9 cellular contexts compared by ENCODE assay signal in genomic region chr16:427295-427694, GRCh38. TPM values are rescaled to one million over a fixed set of nuclear protein-coding genes. Genes with fewer than 3 reads are reported as not detected.
DNase-seq lines count a peak whose midpoint lies in the region; ATAC-seq and TF ChIP-seq lines count a peak whose summit lies in the region.
"Had no signal": no experiment of that assay in that cellular context is flagged by ENCODE, and none has a peak within 500 bp of the region (broad histone marks: within the 10 kb centered on the region; RNA-seq: fewer than 3 reads in every experiment).

No MANE protein-coding gene starts in this region.

- H3K27ac Mint-ChIP-seq in GM23338 (no peak overlapping the region), T-cell (peak overlapping the region; percentile 34 to 69)

- in situ Hi-C loops in gastrocnemius medialis (cut with MboI; ENCODE audit: low sequenced_read_pairs in 4 of 4): no loop called here

- CTCF ChIA-PET in T-cell (lab: Charles Lee): no interaction called here

- no peaks in the 10 kb centered on the region for H3K9me3 ChIP-seq in gastrocnemius medialis

- ATAC-seq in GM23338: no peak
- ATAC-seq in T-cell (replicated peaks in 1 of 4): no peak
- ATAC-seq in gastrocnemius medialis: no peak
- ATAC-seq in HG03045 (IDR thresholded peaks at IDR 0.05; ENCODE audit: unreplicated experiment): no peak
- no peak for ATAC-seq in GM19395 (IDR thresholded peaks at IDR 0.05; ENCODE audit: unreplicated experiment)

- H3K9me3 Mint-ChIP-seq in GM23338: 0 out of 3 replicates have a peak, but pooled peaks cover 4% of the 10 kb centered on the region
- no peaks in the 10 kb centered on the region for H3K9me3 Mint-ChIP-seq in T-cell

- H4K20me1 ChIP-seq in GM23338 (replicated peaks; ENCODE audit: insufficient read depth): peaks cover 19% of the 10 kb centered on the region

- H3K4me1 ChIP-seq in GM23338 (ENCODE audit: insufficient read depth): peaks cover 8% of the 10 kb centered on the region
- peaks cover 49 to 53% of the 10 kb centered on the region in 2 donors for H3K4me1 ChIP-seq in gastrocnemius medialis

- peak overlapping the region; percentile 92 for H3K4me2 ChIP-seq in GM23338

- intact Hi-C loops in gastrocnemius medialis (cut with DNase I; ENCODE audit: low total_unique reads): no loop called here

- H3K4me3 Mint-ChIP-seq in GM23338: peak overlapping the region; percentile 77
- H3K4me3 Mint-ChIP-seq in T-cell: peak overlapping the region; percentile 73 to 81 (median 81)

- no peak for TF ChIP-seq CTCF in GM23338 (conservative IDR thresholded peaks at IDR 0.05; ENCODE audit: low read depth in 2 of 2)
- TF ChIP-seq CTCF in gastrocnemius medialis (IDR thresholded peaks at IDR 0.05 in 4 of 5, conservative IDR thresholded peaks at IDR 0.05 in 1 of 5): no peak

- H3K4me3 ChIP-seq in GM23338: peak overlapping the region; percentile 83
- H3K4me3 ChIP-seq in gastrocnemius medialis: peak overlapping the region; percentile 69 to 76 (median 70)

- H3K36me3 ChIP-seq in GM23338 (ENCODE audit: insufficient read depth) (no peaks in the 10 kb centered on the region), gastrocnemius medialis (no peaks in the 10 kb centered on the region)

- H3K36me3 Mint-ChIP-seq in GM23338 (ENCODE audit: low read depth): peaks cover 9% of the 10 kb centered on the region
- H3K36me3 Mint-ChIP-seq in T-cell: peaks cover 4% of the 10 kb centered on the region

- H3K9me2 ChIP-seq in GM23338 (ENCODE audit: insufficient read depth): no peaks in the 10 kb centered on the region

- H3F3A ChIP-seq in GM23338 (replicated peaks; ENCODE audit: low read depth): peaks cover 9% of the 10 kb centered on the region; the same call in 1 of the 2 replicates

- H2AFZ ChIP-seq in GM23338: no peak overlapping the region

- TF ChIP-seq POLR2A in gastrocnemius medialis (IDR thresholded peaks at IDR 0.05): no peak

- no peak for DNase-seq in GM23338 (ENCODE audit: low spot score)
- no peak for DNase-seq in T-cell
- peak; percentile 13 for DNase-seq in fibroblast of peridontal ligament (ENCODE audit: extremely low read depth)
- DNase-seq in gastrocnemius medialis: no peak
- no peak for DNase-seq in stimulated activated CD4-positive, alpha-beta T cell treated with anti-CD3 and anti-CD28 coated beads, Interleukin-4, amount 100 ng/mL, for 24 hours
- DNase-seq in globus pallidus (ENCODE audit: low spot score): no peak
- DNase-seq: NCI-H1092 treated with DMSO at 0.1 percent for 48 hours had no signal

- peaks cover 53% of the 10 kb centered on the region for H3K79me2 ChIP-seq in GM23338 (replicated peaks; ENCODE audit: insufficient read depth)

- H3K4me1 Mint-ChIP-seq in GM23338 (peaks cover 11% of the 10 kb centered on the region), T-cell (peaks cover 39 to 42% (median 41%) of the 10 kb centered on the region in 3 donors)

- H3K27me3 Mint-ChIP-seq in GM23338 (ENCODE audit: insufficient read depth, low read depth, poor library complexity) (peaks cover 42% of the 10 kb centered on the region), T-cell (no peaks in the 10 kb centered on the region)

- POLR2A ChIA-PET in T-cell (lab: Charles Lee): no interaction called here

- no peak overlapping the region for H3K27ac ChIP-seq in GM23338 (ENCODE audit: low read depth)
- H3K27ac ChIP-seq in gastrocnemius medialis: peak overlapping the region; percentile 79 to 100 (median 89)

- peaks cover 43% of the 10 kb centered on the region for H3K27me3 ChIP-seq in GM23338 (ENCODE audit: insufficient read depth)
- no peaks in the 10 kb centered on the region for H3K27me3 ChIP-seq in gastrocnemius medialis

TF ChIP-seq in GM23338, 12 proteins besides CTCF, POLR2A, EP300 and RAD21 (continues in another document):
- TF ChIP-seq REST (IDR thresholded peaks at IDR 0.05; ENCODE audit: unreplicated experiment) (no peak), EZH2phosphoT487 (IDR thresholded peaks at IDR 0.05; ENCODE audit: unreplicated experiment) (no peak), ZNF331 (CRISPR knock-in tag; IDR thresholded peaks at IDR 0.05; ENCODE audit: low read depth) (no peak), POLR2AphosphoS5 (IDR thresholded peaks at IDR 0.05; ENCODE audit: low read depth) (no peak), NANOG (IDR thresholded peaks at IDR 0.05; ENCODE audit: borderline replicate concordance) (no peak), ZNF114 (CRISPR knock-in tag; IDR thresholded peaks at IDR 0.05) (no peak)

RNA-seq across cellular contexts. Expression of gene RAB11FIP3, which starts 1.8 kb away (rescaled TPM):
- 27.9 and 29.2 TPM in 2 replicates for total RNA-seq in GM23338 (2014; rRNA removed; shearing (Covaris generic))
- 3.2 and 4.4 TPM in 2 replicates for polyA plus RNA-seq in GM23338 (2016; fragmentation: Nextera tagmentation; extraction: Ambion mirVana)
- total RNA-seq in T-cell (10 to 100 TPM; 36.9 to 49.0 (median 44.1) TPM), gastrocnemius medialis (10 to 100 TPM; 27.0 to 50.1 (median 34.8) TPM)

RNA-seq across cellular contexts. Expression of gene DECR2, which starts 25.6 kb away (rescaled TPM):
- 17.9 and 26.9 TPM in 2 replicates for total RNA-seq in GM23338 (2014; rRNA removed; shearing (Covaris generic))
- polyA plus RNA-seq in GM23338 (2016; fragmentation: Nextera tagmentation; extraction: Ambion mirVana): 19.0 and 20.3 TPM in 2 replicates
- 10 to 100 TPM; 10.5 to 17.6 (median 11.3) TPM for total RNA-seq in T-cell
- 10 to 100 TPM; 17.0 to 23.3 (median 18.8) TPM for total RNA-seq in gastrocnemius medialis

RNA-seq across cellular contexts. Expression of gene NME4, which starts 30.3 kb away (rescaled TPM):
- 228 and 249 TPM in 2 replicates for total RNA-seq in GM23338 (2014; rRNA removed; shearing (Covaris generic))
- 511 and 521 TPM in 2 replicates for polyA plus RNA-seq in GM23338 (2016; fragmentation: Nextera tagmentation; extraction: Ambion mirVana)
- total RNA-seq in T-cell (10 to 100 TPM; 32.5 to 48.4 (median 41.3) TPM), gastrocnemius medialis (10 to 100 TPM; 11.6 to 19.3 (median 16.3) TPM)

RNA-seq across cellular contexts. Expression of gene PGAP6, which starts 45.5 kb away (rescaled TPM):
- 98.7 and 112 TPM in 2 replicates for total RNA-seq in GM23338 (2014; rRNA removed; shearing (Covaris generic))
- 25.1 and 29.5 TPM in 2 replicates for polyA plus RNA-seq in GM23338 (2016; fragmentation: Nextera tagmentation; extraction: Ambion mirVana)
- total RNA-seq in T-cell (100 to 1,000 TPM in 4 of 5 donors, 10 to 100 TPM in 1; 34.9 to 143 (median 122) TPM), gastrocnemius medialis (10 to 100 TPM; 31.5 to 63.3 (median 50.8) TPM)

RNA-seq across cellular contexts. Expression of gene MRPL28, which starts 57.0 kb away (rescaled TPM):
- total RNA-seq in GM23338 (2014; rRNA removed; shearing (Covaris generic)): 115 and 169 TPM in 2 replicates
- polyA plus RNA-seq in GM23338 (2016; fragmentation: Nextera tagmentation; extraction: Ambion mirVana): 129 and 135 TPM in 2 replicates
- total RNA-seq in T-cell (10 to 100 TPM; 29.3 to 43.8 (median 34.5) TPM), gastrocnemius medialis (100 to 1,000 TPM in 1 of 4 donors, 10 to 100 TPM in 3; 72.8 to 122 (median 87.4) TPM)
